1 cellular context compared by ENCODE assay signal in genomic region chr1:42259059-42259738, GRCh38.
TF ChIP-seq lines count a peak whose summit lies in the region.

No MANE protein-coding gene starts in this region.

TF ChIP-seq in HepG2, 621 proteins besides CTCF, POLR2A, EP300 and RAD21 (continued from another document):
- no peak for TF ChIP-seq TIGD3 (CRISPR knock-in tag; IDR thresholded peaks at IDR 0.05; ENCODE audit: borderline replicate concordance)
- TF ChIP-seq ZNF451 (CRISPR knock-in tag; IDR thresholded peaks at IDR 0.05) = no peak
- TF ChIP-seq KDM3A (CRISPR knock-in tag; IDR thresholded peaks at IDR 0.05; ENCODE audit: low read depth) = no peak
- TF ChIP-seq HOXA3 (CRISPR knock-in tag; IDR thresholded peaks at IDR 0.05) = no peak
- no peak for TF ChIP-seq HNF1B (CRISPR knock-in tag; IDR thresholded peaks at IDR 0.05)
- no peak for TF ChIP-seq SPEN (CRISPR knock-in tag; IDR thresholded peaks at IDR 0.05; ENCODE audit: low read depth)
- TF ChIP-seq TCF12 (IDR thresholded peaks at IDR 0.05) = no peak
- no peak for TF ChIP-seq TCF12 (CRISPR knock-in tag; IDR thresholded peaks at IDR 0.05)
- TF ChIP-seq HOXD1 (CRISPR knock-in tag; IDR thresholded peaks at IDR 0.05) = no peak
- TF ChIP-seq SRSF9 (IDR thresholded peaks at IDR 0.05; ENCODE audit: borderline replicate concordance, insufficient read depth, low read depth, low read length, poor library complexity, severe bottlenecking) = no peak
- TF ChIP-seq ZNF44 (CRISPR knock-in tag; IDR thresholded peaks at IDR 0.05) = no peak
- no peak for TF ChIP-seq GPN1 (CRISPR knock-in tag; IDR thresholded peaks at IDR 0.05; ENCODE audit: borderline replicate concordance)
- no peak for TF ChIP-seq ZFP36L1 (CRISPR knock-in tag; IDR thresholded peaks at IDR 0.05)
- TF ChIP-seq HNRNPK (IDR thresholded peaks at IDR 0.05; ENCODE audit: low read depth, low read length, poor library complexity, severe bottlenecking) = no peak
- TF ChIP-seq ZSCAN31 (CRISPR knock-in tag; IDR thresholded peaks at IDR 0.05; ENCODE audit: low read depth) = no peak
- TF ChIP-seq NFYC (CRISPR knock-in tag; IDR thresholded peaks at IDR 0.05) = no peak
TF ChIP-seq in HepG2: peak in this region for 0.
